ENCODE assay signal across 13 cellular contexts in genomic region chr14:93150227-93151206, GRCh38. TPM values are rescaled to one million over a fixed set of nuclear protein-coding genes. Genes with fewer than 3 reads are reported as not detected.
DNase-seq lines count a peak whose midpoint lies in the region; ATAC-seq, FAIRE-seq and TF ChIP-seq lines count a peak whose summit lies in the region.
"Had no signal": no experiment of that assay in that cellular context is flagged by ENCODE, and none has a peak within 500 bp of the region (broad histone marks: within the 10 kb centered on the region; RNA-seq: fewer than 3 reads in every experiment).

No MANE protein-coding gene starts in this region.

- TF ChIP-seq CTCF in pancreas (IDR thresholded peaks at IDR 0.05) = no peak
- TF ChIP-seq CTCF in gastrocnemius medialis (IDR thresholded peaks at IDR 0.05 in 4 of 5, conservative IDR thresholded peaks at IDR 0.05 in 1 of 5) = no peak

- H3K9me3 ChIP-seq in pancreas (no peaks in the 10 kb centered on the region), gastrocnemius medialis (no peaks in the 10 kb centered on the region)
- H3K9me3 ChIP-seq: tibial artery had no signal

- no peaks in the 10 kb centered on the region for H3K27me3 ChIP-seq in pancreas
- no peaks in the 10 kb centered on the region for H3K27me3 ChIP-seq in gastrocnemius medialis
- H3K27me3 ChIP-seq: tibial artery had no signal

- WGBS in pancreas, 2 donors = 28 to 32% methylated on average over 16 of the region's 16 CpGs

- ATAC-seq in pancreas = peak; percentile 75 to 87 (median 81)
- ATAC-seq in gastrocnemius medialis = no peak

- no peak for FAIRE-seq in pancreas (lab: Jason Lieb, UNC)
- FAIRE-seq: astrocyte, D721Med had no signal

- TF ChIP-seq POLR2A in gastrocnemius medialis (IDR thresholded peaks at IDR 0.05) = no peak

- H3K4me1 ChIP-seq in pancreas (peaks cover 0 to 16% (median 14%) of the 10 kb centered on the region in 3 donors), gastrocnemius medialis (no peaks in the 10 kb centered on the region)
- H3K4me1 ChIP-seq: tibial artery had no signal

- intact Hi-C loops in pancreas (cut with DNase I) = no loop called here
- intact Hi-C loops in gastrocnemius medialis (cut with DNase I; ENCODE audit: low total_unique reads) = no loop called here

- H3K27ac ChIP-seq in epithelial cell of prostate = peak overlapping the region; percentile 94
- peak overlapping the region; percentile 3 to 71 (median 52) for H3K27ac ChIP-seq in pancreas
- no peak overlapping the region for H3K27ac ChIP-seq in gastrocnemius medialis
- H3K27ac ChIP-seq: tibial artery had no signal

- DNase-seq in DMS53 treated with DMSO at 0.1 percent for 48 hours (lab: John Stamatoyannopoulos, UW; ENCODE audit: unreplicated experiment) (peak; percentile 57), NCI-H226 (peak; percentile 32), epithelial cell of prostate (ENCODE audit: low read depth, low spot score) (peak; percentile 88), pancreas (peak in 2 of 6 donors; percentile 42 to 66), G401 (ENCODE audit: low spot score) (no peak), gastrocnemius medialis (no peak), NCI-H187 (lab: John Stamatoyannopoulos, UW) (no peak)
- DNase-seq: activated T-cell treated with anti-CD3 and anti-CD28 coated beads for 4 hours, kidney glomerular epithelial cell, NCI-H146 had no signal

- H3K4me3 ChIP-seq in pancreas (peak overlapping the region in 2 of 4 donors; percentile 2 to 8), gastrocnemius medialis (no peak overlapping the region)
- H3K4me3 ChIP-seq: tibial artery had no signal

- H3K36me3 ChIP-seq in pancreas = no peaks in the 10 kb centered on the region
- H3K36me3 ChIP-seq in gastrocnemius medialis = no peaks in the 10 kb centered on the region
- H3K36me3 ChIP-seq: tibial artery had no signal

- in situ Hi-C loops in G401 (cut with HindIII; ENCODE audit: low sequenced_read_pairs) = no loop called here
- in situ Hi-C loops in gastrocnemius medialis (cut with MboI; ENCODE audit: low sequenced_read_pairs in 4 of 4) = no loop called here

RNA-seq across cellular contexts. Expression of gene MOAP1, which starts 34.2 kb away (rescaled TPM):
- total RNA-seq in pancreas = 10 to 100 TPM in 3 of 6 donors, 1 to 10 TPM in 3; 7.9 to 12.6 (median 10.1) TPM
- 10 to 100 TPM in 1 of 2 donors, 1 to 10 TPM in 1; 8.3 to 21.4 TPM for polyA plus RNA-seq in pancreas
- 38.7 and 47.2 TPM in 2 replicates for total RNA-seq in G401 (2014; rRNA removed; shearing (Covaris generic))
- total RNA-seq in gastrocnemius medialis = 10 to 100 TPM; 31.1 to 41.9 (median 32.2) TPM

RNA-seq across cellular contexts. Expression of gene LYSET, which starts 34.6 kb away (rescaled TPM):
- total RNA-seq in pancreas (10 to 100 TPM in 2 of 6 donors, 1 to 10 TPM in 4; 6.1 to 16.6 (median 9.2) TPM), gastrocnemius medialis (10 to 100 TPM in 3 of 4 donors, 1 to 10 TPM in 1; 9.7 to 16.0 (median 14.0) TPM)
- 10 to 100 TPM in 1 of 2 donors, 1 to 10 TPM in 1; 8.7 to 21.2 TPM for polyA plus RNA-seq in pancreas
- 18.1 and 25.6 TPM in 2 replicates for total RNA-seq in G401 (2014; rRNA removed; shearing (Covaris generic))

RNA-seq across cellular contexts. Expression of gene ITPK1, which starts 34.8 kb away (rescaled TPM):
- total RNA-seq in pancreas (10 to 100 TPM; 31.0 to 38.3 (median 34.5) TPM), gastrocnemius medialis (10 to 100 TPM; 49.7 to 80.1 (median 53.6) TPM)
- polyA plus RNA-seq in pancreas = 10 to 100 TPM; 23.2 to 30.4 TPM
- total RNA-seq in G401 (2014; rRNA removed; shearing (Covaris generic)) = 48.6 and 90.7 TPM in 2 replicates

RNA-seq across cellular contexts. Expression of gene GON7, which starts 56.3 kb away (rescaled TPM):
- 1 to 10 TPM; 4.6 to 7.6 (median 5.7) TPM for total RNA-seq in pancreas
- polyA plus RNA-seq in pancreas = 10 to 100 TPM in 1 of 2 donors, 1 to 10 TPM in 1; 9.7 to 14.9 TPM
- total RNA-seq in G401 (2014; rRNA removed; shearing (Covaris generic)) = 42.8 and 48.8 TPM in 2 replicates
- 10 to 100 TPM in 2 of 4 donors, 1 to 10 TPM in 2; 8.3 to 17.9 (median 11.1) TPM for total RNA-seq in gastrocnemius medialis

RNA-seq across cellular contexts. Expression of gene UBR7, which starts 56.5 kb away (rescaled TPM):
- total RNA-seq in pancreas (10 to 100 TPM; 10.9 to 17.6 (median 12.0) TPM), gastrocnemius medialis (10 to 100 TPM; 14.8 to 36.4 (median 27.4) TPM)
- polyA plus RNA-seq in pancreas = 10 to 100 TPM in 1 of 2 donors, 1 to 10 TPM in 1; 5.5 to 10.1 TPM
- 31.4 and 35.6 TPM in 2 replicates for total RNA-seq in G401 (2014; rRNA removed; shearing (Covaris generic))

Comparison
In these comparisons a context has a peak if more than half of its experiments do, and no peak if none do; other contexts are left out.
1. DNase-seq: peak in DMS53 treated with DMSO at 0.1 percent for 48 hours (single experiment), NCI-H226 (single experiment) and epithelial cell of prostate (single experiment); none in G401 (single experiment), gastrocnemius medialis (0 of 2) and NCI-H187 (0 of 2).
2. H3K27ac ChIP-seq: peak in epithelial cell of prostate (single experiment) and pancreas (4 of 4); none in gastrocnemius medialis (0 of 4).
3. ATAC-seq: peak in pancreas (4 of 4); none in gastrocnemius medialis (0 of 2).